In the genomic region with DNA sequence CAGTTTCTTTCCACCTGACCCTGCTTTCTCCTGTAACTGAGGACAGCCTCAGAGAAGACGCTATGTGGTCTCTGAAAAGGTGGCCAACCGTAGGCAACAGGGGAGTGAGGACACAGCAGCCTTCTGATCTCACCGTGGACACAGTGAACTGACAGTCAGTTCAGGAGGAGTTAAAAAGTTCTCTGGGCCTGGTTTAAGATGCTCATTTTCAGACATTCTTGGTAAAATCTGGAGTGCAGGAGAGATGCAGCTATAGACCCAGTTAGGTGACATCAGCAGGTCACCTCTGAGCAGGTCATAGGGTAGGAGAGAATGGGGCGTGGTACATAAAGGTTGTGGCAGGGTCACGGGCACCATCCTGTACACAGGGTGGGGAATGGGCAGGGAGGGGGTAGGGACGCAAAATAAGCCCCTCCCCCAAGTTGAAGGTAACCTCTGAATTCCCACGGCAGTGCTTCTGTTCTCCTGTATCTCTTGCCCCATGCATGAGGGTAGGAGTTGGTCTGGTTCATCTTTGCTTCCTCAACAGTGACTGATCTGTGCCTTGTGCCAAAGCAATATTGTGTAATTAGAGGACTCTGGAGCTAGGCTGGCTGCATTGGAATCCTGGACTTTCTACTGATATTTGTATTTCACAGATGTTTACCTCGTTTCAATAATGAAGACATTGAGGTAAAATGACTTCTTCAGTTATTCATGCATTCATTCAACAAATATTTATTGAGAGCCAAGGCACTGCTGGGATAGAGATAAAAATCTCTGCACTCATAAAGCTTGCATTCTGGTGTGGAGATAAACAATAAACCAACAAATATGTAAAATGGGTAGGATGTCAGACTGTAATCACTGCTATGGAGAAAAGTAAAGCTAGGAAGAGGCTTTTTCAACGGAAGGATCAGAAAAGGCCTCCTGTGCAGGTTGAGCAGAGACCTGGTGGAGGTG, we compare ENCODE assay signal across 17 cellular contexts. TPM values are rescaled to one million over a fixed set of nuclear protein-coding genes. Genes with fewer than 3 reads are reported as not detected.
A peak's percentile ranks its signal among the peaks of the same experiment; 100 is the strongest.
DNase-seq lines count a peak whose midpoint lies in the region; ATAC-seq and TF ChIP-seq lines count a peak whose summit lies in the region.
"Had no signal": no experiment of that assay in that cellular context is flagged by ENCODE, and none has a peak within 500 bp of the region (broad histone marks: within the 10 kb centered on the region; RNA-seq: fewer than 3 reads in every experiment).

No MANE protein-coding gene starts in this region.

- H3K4me3 Mint-ChIP-seq in activated T-cell treated with anti-CD3 and anti-CD28 coated beads, Interleukin-2, amount 50 U/mL, for 72 hours, result peak overlapping the region in 1 of 2 donors; percentile 14
- no peak overlapping the region for H3K4me3 Mint-ChIP-seq in activated T-cell treated with anti-CD3 and anti-CD28 coated beads, Interleukin-2, amount 50 U/mL, for 4 hours
- H3K4me3 Mint-ChIP-seq: CD8-positive, alpha-beta memory T cell had no signal

- peak overlapping the region; percentile 10 for H3K27ac Mint-ChIP-seq in activated T-cell treated with anti-CD3 and anti-CD28 coated beads, Interleukin-2, amount 50 U/mL, for 72 hours

- TF ChIP-seq CTCF in epithelial cell of esophagus (IDR thresholded peaks at IDR 0.05; ENCODE audit: insufficient read depth, low read depth, low read length, missing control alignments) (no peak), upper lobe of left lung (IDR thresholded peaks at IDR 0.05) (no peak)

- no peaks in the 10 kb centered on the region for H3K27me3 Mint-ChIP-seq in activated T-cell treated with anti-CD3 and anti-CD28 coated beads, Interleukin-2, amount 50 U/mL, for 72 hours (ENCODE audit: low read depth)
- no peaks in the 10 kb centered on the region for H3K27me3 Mint-ChIP-seq in activated T-cell treated with anti-CD3 and anti-CD28 coated beads, Interleukin-2, amount 50 U/mL, for 4 hours (ENCODE audit: low read depth)
- H3K27me3 Mint-ChIP-seq: CD8-positive, alpha-beta memory T cell had no signal

- peaks cover 0 to 10% (median 0%) of the 10 kb centered on the region in 4 donors for H3K36me3 ChIP-seq in upper lobe of left lung
- H3K36me3 ChIP-seq: gastrocnemius medialis, SJSA1 had no signal

- H3K36me3 Mint-ChIP-seq in activated T-cell treated with anti-CD3 and anti-CD28 coated beads, Interleukin-2, amount 50 U/mL, for 72 hours (ENCODE audit: insufficient read depth in 2 of 2), result peaks cover 2 to 12% of the 10 kb centered on the region in 2 donors
- no peaks in the 10 kb centered on the region for H3K36me3 Mint-ChIP-seq in activated T-cell treated with anti-CD3 and anti-CD28 coated beads, Interleukin-2, amount 50 U/mL, for 4 hours (ENCODE audit: insufficient read depth)

- H3K4me1 ChIP-seq in upper lobe of left lung, result no peaks in the 10 kb centered on the region
- H3K4me1 ChIP-seq: gastrocnemius medialis, SJSA1 had no signal

- no peaks in the 10 kb centered on the region for H3K9me3 Mint-ChIP-seq in activated T-cell treated with anti-CD3 and anti-CD28 coated beads, Interleukin-2, amount 50 U/mL, for 72 hours
- H3K9me3 Mint-ChIP-seq in activated T-cell treated with anti-CD3 and anti-CD28 coated beads, Interleukin-2, amount 50 U/mL, for 4 hours, result peaks cover 4% of the 10 kb centered on the region
- H3K9me3 Mint-ChIP-seq: CD8-positive, alpha-beta memory T cell had no signal

- H3K4me3 ChIP-seq in epithelial cell of esophagus (ENCODE audit: low read length), result no peak overlapping the region
- no peak overlapping the region for H3K4me3 ChIP-seq in upper lobe of left lung
- H3K4me3 ChIP-seq: gastrocnemius medialis, SJSA1 had no signal

- no peak for TF ChIP-seq POLR2A in upper lobe of left lung (IDR thresholded peaks at IDR 0.05)

- ATAC-seq in activated T-cell treated with anti-CD3 and anti-CD28 coated beads, Interleukin-2, amount 50 U/mL, for 72 hours (replicated peaks in 1 of 2), result peak; percentile 42 to 47
- no peak for ATAC-seq in activated T-cell treated with anti-CD3 and anti-CD28 coated beads, Interleukin-2, amount 50 U/mL, for 4 hours
- peak; percentile 16 to 43 for ATAC-seq in upper lobe of left lung (ENCODE audit: low FRiP score in 2 of 2)
- ATAC-seq in GM21367 (IDR thresholded peaks at IDR 0.05; ENCODE audit: unreplicated experiment), result no peak
- ATAC-seq: gastrocnemius medialis had no signal

- peaks cover 53% of the 10 kb centered on the region for H3K4me1 Mint-ChIP-seq in activated T-cell treated with anti-CD3 and anti-CD28 coated beads, Interleukin-2, amount 50 U/mL, for 72 hours (ENCODE audit: low read depth)
- H3K4me1 Mint-ChIP-seq in activated T-cell treated with anti-CD3 and anti-CD28 coated beads, Interleukin-2, amount 50 U/mL, for 4 hours (ENCODE audit: low read depth), result peaks cover 14% of the 10 kb centered on the region

- DNase-seq in activated T-cell treated with anti-CD3 and anti-CD28 coated beads, Interleukin-2, amount 50 U/mL, for 72 hours, result no peak
- no peak for DNase-seq in activated T-cell treated with anti-CD3 and anti-CD28 coated beads, Interleukin-2, amount 50 U/mL, for 4 hours
- DNase-seq in NAMALWA (ENCODE audit: low spot score) (peak; percentile 57), epithelial cell of esophagus (ENCODE audit: low read depth) (peak; percentile 8), upper lobe of left lung (no peak), SK-N-DZ (ENCODE audit: low spot score) (no peak), NCI-H82 treated with DMSO at 0.1 percent for 48 hours (lab: John Stamatoyannopoulos, UW; ENCODE audit: unreplicated experiment) (no peak)
- DNase-seq: CD8-positive, alpha-beta memory T cell; gastrocnemius medialis; Kasumi-1; NCI-H1436; NCI-H69; nucleus accumbens; retina; stimulated activated CD4-positive, alpha-beta T cell treated with anti-CD3 and anti-CD28 coated beads, Interleukin-12 subunit alpha, Interleukin-12 subunit beta, amount 100 ng/mL, for 4 hours had no signal

- H3K9me3 ChIP-seq in upper lobe of left lung, result no peaks in the 10 kb centered on the region
- H3K9me3 ChIP-seq: gastrocnemius medialis, SJSA1 had no signal

- no peak overlapping the region for H3K27ac ChIP-seq in upper lobe of left lung
- H3K27ac ChIP-seq: gastrocnemius medialis, SJSA1 had no signal

- WGBS in upper lobe of left lung, 2 donors, result 72 to 75% methylated on average over 9 of the region's 9 CpGs

- H3K27me3 ChIP-seq in upper lobe of left lung, result no peaks in the 10 kb centered on the region
- H3K27me3 ChIP-seq: gastrocnemius medialis, SJSA1 had no signal

- TF ChIP-seq EP300 in upper lobe of left lung (IDR thresholded peaks at IDR 0.05), result no peak

RNA-seq across cellular contexts. Expression of a gene that starts 18.3 kb away (rescaled TPM):
- total RNA-seq in activated T-cell treated with anti-CD3 and anti-CD28 coated beads, Interleukin-2, amount 50 U/mL, for 72 hours, result 100 to 1,000 TPM in 1 of 2 donors, 10 to 100 TPM in 1; 96.5 to 117 TPM
- 100 to 1,000 TPM in 2 of 3 donors, 10 to 100 TPM in 1; 99.4 to 136 (median 115) TPM for total RNA-seq in activated T-cell treated with anti-CD3 and anti-CD28 coated beads, Interleukin-2, amount 50 U/mL, for 4 hours
- 1 to 10 TPM; 2.0 to 7.3 (median 4.0) TPM for total RNA-seq in upper lobe of left lung
- polyA plus RNA-seq in SK-N-DZ (2014; cell fraction: cytosol; rRNA removed), result 0.06 TPM in 1 of 2 replicates, not detected in the other
- 0.05 TPM in 1 of 2 replicates, not detected in the other for polyA plus RNA-seq in SK-N-DZ (2014; cell fraction: nucleus; rRNA removed)
- total RNA-seq: gastrocnemius medialis, SJSA1 had no signal

Comparison
In these comparisons a context has a peak if more than half of its experiments do, and no peak if none do; other contexts are left out.
1. ATAC-seq: peak in activated T-cell treated with anti-CD3 and anti-CD28 coated beads, Interleukin-2, amount 50 U/mL, for 72 hours (2 of 2) and upper lobe of left lung (2 of 2); none in activated T-cell treated with anti-CD3 and anti-CD28 coated beads, Interleukin-2, amount 50 U/mL, for 4 hours (0 of 2) and GM21367 (single experiment).
2. DNase-seq: peak in NAMALWA (single experiment) and epithelial cell of esophagus (single experiment); none in activated T-cell treated with anti-CD3 and anti-CD28 coated beads, Interleukin-2, amount 50 U/mL, for 72 hours (0 of 2), activated T-cell treated with anti-CD3 and anti-CD28 coated beads, Interleukin-2, amount 50 U/mL, for 4 hours (single experiment), upper lobe of left lung (0 of 2), SK-N-DZ (single experiment) and NCI-H82 treated with DMSO at 0.1 percent for 48 hours (single experiment).
3. RNA of a gene that starts 18.3 kb away (total RNA-seq): 96.5 to 117 TPM in activated T-cell treated with anti-CD3 and anti-CD28 coated beads, Interleukin-2, amount 50 U/mL, for 72 hours and 99.4 to 136 TPM in activated T-cell treated with anti-CD3 and anti-CD28 coated beads, Interleukin-2, amount 50 U/mL, for 4 hours; 2.0 to 7.3 TPM in upper lobe of left lung; every median in the first group is over 10 times any median in the second.